ENCODE assay signal across 1 cellular context in genomic region chr11:1409852-1410125, GRCh38. TPM values are rescaled to one million over a fixed set of nuclear protein-coding genes. Genes with fewer than 3 reads are reported as not detected.
"Had no signal": no experiment of that assay in that cellular context is flagged by ENCODE, and none has a peak within 500 bp of the region (broad histone marks: within the 10 kb centered on the region; RNA-seq: fewer than 3 reads in every experiment).

No MANE protein-coding gene starts in this region.

RNA-seq across cellular contexts. Expression of gene BRSK2, which starts 20.1 kb away (rescaled TPM):
- polyA plus RNA-seq: liver had no signal
